16 cellular contexts compared by ENCODE assay signal in the genomic region with DNA sequence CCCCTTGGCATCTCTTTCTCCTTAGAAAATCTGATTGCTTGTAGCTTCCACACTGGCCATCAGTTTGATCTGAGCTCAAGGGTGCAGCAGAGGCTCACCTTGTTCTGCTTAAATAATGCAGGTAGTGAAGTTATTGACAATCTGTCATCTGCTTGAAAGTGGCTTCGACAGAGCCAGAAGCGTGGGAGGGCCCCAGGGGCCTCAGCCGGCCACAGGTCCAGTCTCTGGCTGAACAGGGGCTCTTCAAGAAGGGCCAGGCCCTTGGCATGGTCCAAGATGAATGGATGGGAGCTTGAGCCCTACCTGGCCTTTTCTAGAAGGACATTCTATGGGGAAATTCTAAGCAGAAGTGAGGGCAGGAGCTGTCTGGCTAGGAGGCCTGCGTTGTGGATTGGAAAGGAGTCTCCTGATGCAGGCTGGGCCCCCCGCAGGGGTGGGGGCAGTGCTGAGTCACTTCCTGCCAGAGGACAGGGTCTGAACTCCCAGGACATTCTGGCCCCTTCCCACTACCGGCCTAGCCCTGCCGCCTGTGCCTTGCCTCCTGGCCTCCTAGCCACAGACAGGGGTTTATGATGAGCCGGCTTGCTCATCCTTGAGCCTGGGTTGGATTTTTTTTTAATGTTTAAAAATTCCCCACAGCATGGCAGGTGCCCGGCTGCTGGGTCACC.
DNase-seq lines count a peak whose midpoint lies in the region; ATAC-seq and TF ChIP-seq lines count a peak whose summit lies in the region.
"Had no signal": no experiment of that assay in that cellular context is flagged by ENCODE, and none has a peak within 500 bp of the region (broad histone marks: within the 10 kb centered on the region; RNA-seq: fewer than 3 reads in every experiment).

No MANE protein-coding gene starts in this region.

- no peak for TF ChIP-seq CTCF in WTC11 (IDR thresholded peaks at IDR 0.05)

- 28% methylated on average over 6 of the region's 9 CpGs for WGBS in mesenchymal stem cell
- 51 to 57% methylated on average over 9 of the region's 9 CpGs for WGBS in aorta, 2 donors

- H3K4me3 ChIP-seq in mesenchymal stem cell (ENCODE audit: insufficient read depth in 1 of 2, low read depth in 1 of 2, low read length in 2 of 2) (no peak overlapping the region), aorta (ENCODE audit: low read length in 2 of 2) (no peak overlapping the region)
- H3K4me3 ChIP-seq: left ventricle myocardium inferior, upper lobe of left lung had no signal

- H3K36me3 Mint-ChIP-seq in WTC11 = peaks cover 22% of the 10 kb centered on the region
- H3K36me3 Mint-ChIP-seq: CD8-positive, alpha-beta memory T cell; stimulated activated memory B cell treated with anti-CD40 and anti-IgM and Interleukin-4, amounts not matched to agents 10 μg/mL and 1 μg/mL and 100 μg/mL, for 72 hours had no signal

- H3K9me3 ChIP-seq in mesenchymal stem cell (ENCODE audit: control insufficient read depth, low read length) (no peaks in the 10 kb centered on the region), aorta (ENCODE audit: control insufficient read depth, low read length) (peaks cover 9% of the 10 kb centered on the region)
- H3K9me3 ChIP-seq: left ventricle myocardium inferior, upper lobe of left lung had no signal

- H3K4me3 Mint-ChIP-seq in WTC11 = no peak overlapping the region
- H3K4me3 Mint-ChIP-seq: CD8-positive, alpha-beta memory T cell; stimulated activated memory B cell treated with anti-CD40 and anti-IgM and Interleukin-4, amounts not matched to agents 10 μg/mL and 1 μg/mL and 100 μg/mL, for 72 hours had no signal

- H4K91ac ChIP-seq in mesenchymal stem cell (ENCODE audit: low read length) = no peak overlapping the region

- H3K27me3 Mint-ChIP-seq in WTC11 (ENCODE audit: low read depth) = peaks cover 10% of the 10 kb centered on the region

- no peak overlapping the region for H2AK5ac ChIP-seq in mesenchymal stem cell (ENCODE audit: low read length, severe bottlenecking)

- no peak overlapping the region for H3K14ac ChIP-seq in mesenchymal stem cell (ENCODE audit: low read length in 2 of 2)

- no peak overlapping the region for H2BK15ac ChIP-seq in mesenchymal stem cell (ENCODE audit: low read depth, poor library complexity, severe bottlenecking)

- H3K27ac Mint-ChIP-seq in WTC11 = peak overlapping the region; percentile 90
- H3K27ac Mint-ChIP-seq: CD8-positive, alpha-beta memory T cell; stimulated activated memory B cell treated with anti-CD40 and anti-IgM and Interleukin-4, amounts not matched to agents 10 μg/mL and 1 μg/mL and 100 μg/mL, for 72 hours had no signal

- H2BK5ac ChIP-seq in mesenchymal stem cell (ENCODE audit: low read depth, low read length, poor library complexity, severe bottlenecking) = no peak overlapping the region

- H3K9me3 Mint-ChIP-seq in WTC11 = peaks cover 34% of the 10 kb centered on the region

- peaks cover 22% of the 10 kb centered on the region for H3K4me1 Mint-ChIP-seq in WTC11
- H3K4me1 Mint-ChIP-seq: CD8-positive, alpha-beta memory T cell; stimulated activated memory B cell treated with anti-CD40 and anti-IgM and Interleukin-4, amounts not matched to agents 10 μg/mL and 1 μg/mL and 100 μg/mL, for 72 hours had no signal

- no peaks in the 10 kb centered on the region for H3K79me1 ChIP-seq in mesenchymal stem cell (replicated peaks; ENCODE audit: low read length, poor library complexity, severe bottlenecking)

- peak overlapping the region; percentile 11 for H2BK120ac ChIP-seq in mesenchymal stem cell (ENCODE audit: low read depth, low read length)

- H3K9ac ChIP-seq in mesenchymal stem cell (ENCODE audit: low read length) = no peak overlapping the region

- H2AFZ ChIP-seq in mesenchymal stem cell (ENCODE audit: low read depth, low read length) = no peak overlapping the region

- H3K18ac ChIP-seq in mesenchymal stem cell (ENCODE audit: low read depth in 1 of 2, low read length in 2 of 2) = no peak overlapping the region

- H4K8ac ChIP-seq in mesenchymal stem cell (ENCODE audit: low read length) = no peak overlapping the region

- DNase-seq in NCI-H748 (lab: John Stamatoyannopoulos, UW; ENCODE audit: unreplicated experiment) = peak; percentile 26
- no peak for DNase-seq in NCI-H748 treated with DMSO at 0.1 percent for 48 hours (lab: John Stamatoyannopoulos, UW)
- DNase-seq in WTC11 (ENCODE audit: low spot score) = peak; percentile 70
- peak; percentile 44 for DNase-seq in mesenchymal stem cell
- DNase-seq in aorta = peak; percentile 25 to 46
- no peak for DNase-seq in medulla oblongata (ENCODE audit: extremely low spot score)
- no peak for DNase-seq in NCI-H187 (lab: John Stamatoyannopoulos, UW)
- DNase-seq in ACHN = no peak
- DNase-seq: activated CD4-positive, alpha-beta T cell treated with anti-CD3 and anti-CD28 coated beads, Interleukin-2, amount 50 U/mL, for 1 hour; activated T-cell treated with anti-CD3 and anti-CD28 coated beads, Interleukin-2, amount 50 U/mL, for 48 hours; KG1; left ventricle myocardium inferior; NCI-H2029 treated with DMSO at 0.1 percent for 48 hours; upper lobe of left lung had no signal

- POLR2A ChIA-PET in WTC11 (lab: Charles Lee) = no interaction called here

- CTCF ChIA-PET in WTC11 (lab: Charles Lee) = interaction anchor here (0.6 to 1.8 kb wide), 3 partner anchors 27 to 92 kb away, joined by 3 to 7 read pairs (median 4); no protein-coding TSS in a partner anchor

- H3K27me3 ChIP-seq in mesenchymal stem cell (ENCODE audit: control insufficient read depth in 1 of 2, insufficient read depth in 1 of 2, low read length in 2 of 2) (peaks cover 0 to 7% of the 10 kb centered on the region in 2 experiments), aorta (ENCODE audit: control insufficient read depth in 1 of 2, insufficient read depth in 2 of 2, low read length in 1 of 2) (no peaks in the 10 kb centered on the region)
- H3K27me3 ChIP-seq: upper lobe of left lung had no signal

- ATAC-seq in WTC11 (peak; percentile 91), aorta (ENCODE audit: low FRiP score) (no peak)
- ATAC-seq: stimulated activated memory B cell treated with anti-CD40 and anti-IgM and Interleukin-4, amounts not matched to agents 10 μg/mL and 1 μg/mL and 100 μg/mL, for 72 hours had no signal

- no peak overlapping the region for H3K4me2 ChIP-seq in mesenchymal stem cell (ENCODE audit: low read length, poor library complexity, severe bottlenecking)

- intact Hi-C loops in aorta (cut with DNase I) = no loop called here

- no peak overlapping the region for H3K4ac ChIP-seq in mesenchymal stem cell (ENCODE audit: low read depth in 1 of 2, low read length in 2 of 2)

- H3K4me1 ChIP-seq in mesenchymal stem cell (ENCODE audit: control insufficient read depth, insufficient read depth, low read depth, low read length) (peaks cover 5% of the 10 kb centered on the region), aorta (ENCODE audit: control insufficient read depth in 1 of 2, insufficient read depth in 2 of 2, low read length in 2 of 2) (no peaks in the 10 kb centered on the region)
- H3K4me1 ChIP-seq: upper lobe of left lung had no signal

- H2BK12ac ChIP-seq in mesenchymal stem cell (ENCODE audit: low read length in 2 of 2) = no peak overlapping the region

- no peak overlapping the region for H3K27ac ChIP-seq in mesenchymal stem cell (ENCODE audit: low read length, poor library complexity, severe bottlenecking)
- no peak overlapping the region for H3K27ac ChIP-seq in aorta (ENCODE audit: low read depth in 1 of 2, low read length in 2 of 2)
- H3K27ac ChIP-seq: left ventricle myocardium inferior, upper lobe of left lung had no signal

- in situ Hi-C loops in ACHN (cut with HindIII; ENCODE audit: low pct_ligation_motif_present, low pct_unique_long_range_greater_than_20kb, low sequenced_read_pairs) = no loop called here

- H3K23ac ChIP-seq in mesenchymal stem cell (ENCODE audit: low read length in 2 of 2) = no peak overlapping the region

- H3K36me3 ChIP-seq in mesenchymal stem cell (ENCODE audit: control insufficient read depth in 1 of 2, insufficient read depth in 2 of 2, low read depth in 1 of 2, low read length in 2 of 2) = no peaks in the 10 kb centered on the region
- H3K36me3 ChIP-seq in aorta (ENCODE audit: control insufficient read depth in 1 of 2, insufficient read depth in 2 of 2, low read length in 1 of 2) = no peaks in the 10 kb centered on the region
- H3K36me3 ChIP-seq: left ventricle myocardium inferior, upper lobe of left lung had no signal

TF ChIP-seq in WTC11, 78 proteins besides CTCF, POLR2A, EP300 and RAD21 (continues in another document):
- TF ChIP-seq SMAD4 (CRISPR knock-in tag; IDR thresholded peaks at IDR 0.05) = peak; percentile 56; the same call in 1 of the 2 replicates
- no peak for TF ChIP-seq ZNF423 (CRISPR knock-in tag; IDR thresholded peaks at IDR 0.05)
- TF ChIP-seq ZNF138 (CRISPR knock-in tag; conservative IDR thresholded peaks at IDR 0.05) = no peak
- TF ChIP-seq MYBL2 (CRISPR knock-in tag; IDR thresholded peaks at IDR 0.05) = no peak
- TF ChIP-seq ATF1 (CRISPR knock-in tag; IDR thresholded peaks at IDR 0.05) = no peak
- TF ChIP-seq, protein P1, sequence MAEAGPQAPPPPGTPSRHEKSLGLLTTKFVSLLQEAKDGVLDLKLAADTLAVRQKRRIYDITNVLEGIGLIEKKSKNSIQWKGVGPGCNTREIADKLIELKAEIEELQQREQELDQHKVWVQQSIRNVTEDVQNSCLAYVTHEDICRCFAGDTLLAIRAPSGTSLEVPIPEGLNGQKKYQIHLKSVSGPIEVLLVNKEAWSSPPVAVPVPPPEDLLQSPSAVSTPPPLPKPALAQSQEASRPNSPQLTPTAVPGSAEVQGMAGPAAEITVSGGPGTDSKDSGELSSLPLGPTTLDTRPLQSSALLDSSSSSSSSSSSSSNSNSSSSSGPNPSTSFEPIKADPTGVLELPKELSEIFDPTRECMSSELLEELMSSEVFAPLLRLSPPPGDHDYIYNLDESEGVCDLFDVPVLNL (CRISPR knock-in tag; IDR thresholded peaks at IDR 0.05; ENCODE audit: borderline replicate concordance, low read depth) = no peak

Comparison
In these comparisons a context has a peak if more than half of its experiments do, and no peak if none do; other contexts are left out.
1. DNase-seq: peak in NCI-H748 (single experiment), WTC11 (single experiment), mesenchymal stem cell (single experiment) and aorta (2 of 2); none in NCI-H748 treated with DMSO at 0.1 percent for 48 hours (single experiment), medulla oblongata (single experiment), NCI-H187 (0 of 2) and ACHN (single experiment).